17 cellular contexts compared by ENCODE assay signal in genomic region chr2:45596761-45597160, GRCh38.
"Had no signal": no experiment of that assay in that cellular context is flagged by ENCODE, and none has a peak within 500 bp of the region (broad histone marks: within the 10 kb centered on the region; RNA-seq: fewer than 3 reads in every experiment).

No MANE protein-coding gene starts in this region.

- ATAC-seq: esophagus mucosa; heart left ventricle; naive thymus-derived CD8-positive, alpha-beta T cell; sciatic nerve; stimulated activated naive B cell treated with anti-CD40 and anti-IgM and Interleukin-4, amounts not matched to agents 10 μg/mL and 1 μg/mL and 100 μg/mL, for 72 hours had no signal

- H3K27me3 ChIP-seq: dorsolateral prefrontal cortex, heart left ventricle, neutrophil, stomach had no signal

- H3K9me3 ChIP-seq: heart left ventricle, neutrophil, stomach had no signal

- DNase-seq: cerebellar nuclear complex; dorsolateral prefrontal cortex; effector CD8-positive, alpha-beta T cell; heart left ventricle; hippocampal formation; kidney glomerular epithelial cell; naive thymus-derived CD8-positive, alpha-beta T cell; posterior cingulate gyrus; small intestine; stimulated activated CD4-positive, alpha-beta T cell treated with anti-CD3 and anti-CD28 coated beads, Interleukin-4, amount 100 ng/mL, for 24 hours; stimulated activated naive B cell treated with anti-CD40 and anti-IgM and Interleukin-4, amounts not matched to agents 10 μg/mL and 1 μg/mL and 100 μg/mL, for 72 hours; stomach; substantia nigra; trophoblast cell had no signal

- H3K4me3 ChIP-seq: dorsolateral prefrontal cortex, heart left ventricle, stomach had no signal

- H3K27ac ChIP-seq: dorsolateral prefrontal cortex, neutrophil had no signal
